In genomic region chr11:72762641-72763304, GRCh38 we compare ENCODE assay signal across 14 cellular contexts. TPM values are rescaled to one million over a fixed set of nuclear protein-coding genes. Genes with fewer than 3 reads are reported as not detected.
DNase-seq lines count a peak whose midpoint lies in the region; ATAC-seq lines count a peak whose summit lies in the region.
"Had no signal": no experiment of that assay in that cellular context is flagged by ENCODE, and none has a peak within 500 bp of the region (broad histone marks: within the 10 kb centered on the region; RNA-seq: fewer than 3 reads in every experiment).

No MANE protein-coding gene starts in this region.

- no peak overlapping the region for H3K27ac Mint-ChIP-seq in activated naive CD4-positive, alpha-beta T cell treated with anti-CD3 and anti-CD28 coated beads, Interleukin-2, amount 50 U/mL, for 72 hours
- no peak overlapping the region for H3K27ac Mint-ChIP-seq in activated naive CD4-positive, alpha-beta T cell treated with anti-CD3 and anti-CD28 coated beads, Interleukin-2, amount 10 ng/mL, durations not matched to agents 7 days and 5 days
- peak overlapping the region; percentile 25 for H3K27ac Mint-ChIP-seq in activated T-helper 1 cell treated with anti-CD3 and anti-CD28 coated beads, Interleukin-12 subunit alpha, Interleukin-12 subunit beta, Interleukin-2, Interleukin-4 antibody, amounts not matched to agents 30 ng/mL and 10 ng/mL and 1 ng/mL, durations not matched to agents 14 hours and 24 hours and 36 hours
- H3K27ac Mint-ChIP-seq in stimulated activated naive CD8-positive, alpha-beta T cell treated with anti-CD3 and anti-CD28 coated beads, Interleukin-15, amount 100 ng/mL, for 72 hours, result no peak overlapping the region

- H3K36me3 Mint-ChIP-seq in activated naive CD4-positive, alpha-beta T cell treated with anti-CD3 and anti-CD28 coated beads, Interleukin-2, amount 50 U/mL, for 72 hours, result no peaks in the 10 kb centered on the region
- H3K36me3 Mint-ChIP-seq in activated naive CD4-positive, alpha-beta T cell treated with anti-CD3 and anti-CD28 coated beads, Interleukin-2, amount 10 ng/mL, durations not matched to agents 7 days and 5 days, result no peaks in the 10 kb centered on the region
- H3K36me3 Mint-ChIP-seq in activated T-helper 1 cell treated with anti-CD3 and anti-CD28 coated beads, Interleukin-12 subunit alpha, Interleukin-12 subunit beta, Interleukin-2, Interleukin-4 antibody, amounts not matched to agents 30 ng/mL and 10 ng/mL and 1 ng/mL, durations not matched to agents 14 hours and 24 hours and 36 hours (ENCODE audit: low read depth), result peaks cover 10% of the 10 kb centered on the region

- peak; percentile 58 to 96 for ATAC-seq in activated naive CD4-positive, alpha-beta T cell treated with anti-CD3 and anti-CD28 coated beads, Interleukin-2, amount 50 U/mL, for 72 hours
- ATAC-seq in GM21825 (IDR thresholded peaks at IDR 0.05; ENCODE audit: unreplicated experiment), result peak; percentile 69
- peak; percentile 98 for ATAC-seq in stimulated activated naive CD8-positive, alpha-beta T cell treated with anti-CD3 and anti-CD28 coated beads, Interleukin-15, amount 100 ng/mL, for 72 hours
- no peak for ATAC-seq in HG03439 (IDR thresholded peaks at IDR 0.05; ENCODE audit: unreplicated experiment)
- ATAC-seq: psoas muscle had no signal

- H3K27me3 Mint-ChIP-seq in activated naive CD4-positive, alpha-beta T cell treated with anti-CD3 and anti-CD28 coated beads, Interleukin-2, amount 10 ng/mL, durations not matched to agents 7 days and 5 days, result peaks cover 13% of the 10 kb centered on the region
- H3K27me3 Mint-ChIP-seq in activated T-helper 1 cell treated with anti-CD3 and anti-CD28 coated beads, Interleukin-12 subunit alpha, Interleukin-12 subunit beta, Interleukin-2, Interleukin-4 antibody, amounts not matched to agents 30 ng/mL and 10 ng/mL and 1 ng/mL, durations not matched to agents 14 hours and 24 hours and 36 hours (ENCODE audit: insufficient read depth), result no peaks in the 10 kb centered on the region
- no peaks in the 10 kb centered on the region for H3K27me3 Mint-ChIP-seq in stimulated activated naive CD8-positive, alpha-beta T cell treated with anti-CD3 and anti-CD28 coated beads, Interleukin-15, amount 100 ng/mL, for 72 hours

- CTCF ChIA-PET in activated naive CD4-positive, alpha-beta T cell treated with anti-CD3 and anti-CD28 coated beads, Interleukin-2, amount 10 ng/mL, durations not matched to agents 7 days and 5 days (lab: Charles Lee), result interaction anchor here (1.2 kb wide), 1 partner anchor 26 kb away, joined by 3 read pairs; no protein-coding TSS in a partner anchor

- H3K4me3 Mint-ChIP-seq in activated naive CD4-positive, alpha-beta T cell treated with anti-CD3 and anti-CD28 coated beads, Interleukin-2, amount 10 ng/mL, durations not matched to agents 7 days and 5 days, result no peak overlapping the region
- peak overlapping the region; percentile 27 for H3K4me3 Mint-ChIP-seq in activated T-helper 1 cell treated with anti-CD3 and anti-CD28 coated beads, Interleukin-12 subunit alpha, Interleukin-12 subunit beta, Interleukin-2, Interleukin-4 antibody, amounts not matched to agents 30 ng/mL and 10 ng/mL and 1 ng/mL, durations not matched to agents 14 hours and 24 hours and 36 hours
- H3K4me3 Mint-ChIP-seq in stimulated activated naive CD8-positive, alpha-beta T cell treated with anti-CD3 and anti-CD28 coated beads, Interleukin-15, amount 100 ng/mL, for 72 hours, result peak overlapping the region in 1 of 2 donors; percentile 41

- H3K4me1 Mint-ChIP-seq in activated naive CD4-positive, alpha-beta T cell treated with anti-CD3 and anti-CD28 coated beads, Interleukin-2, amount 10 ng/mL, durations not matched to agents 7 days and 5 days, result peaks cover 6% of the 10 kb centered on the region
- H3K4me1 Mint-ChIP-seq in activated T-helper 1 cell treated with anti-CD3 and anti-CD28 coated beads, Interleukin-12 subunit alpha, Interleukin-12 subunit beta, Interleukin-2, Interleukin-4 antibody, amounts not matched to agents 30 ng/mL and 10 ng/mL and 1 ng/mL, durations not matched to agents 14 hours and 24 hours and 36 hours (ENCODE audit: low read depth), result peaks cover 32% of the 10 kb centered on the region
- peaks cover 38% of the 10 kb centered on the region for H3K4me1 Mint-ChIP-seq in stimulated activated naive CD8-positive, alpha-beta T cell treated with anti-CD3 and anti-CD28 coated beads, Interleukin-15, amount 100 ng/mL, for 72 hours

- DNase-seq in activated naive CD4-positive, alpha-beta T cell treated with anti-CD3 and anti-CD28 coated beads, Interleukin-2, amount 50 U/mL, for 72 hours (ENCODE audit: low spot score in 2 of 2), result no peak
- DNase-seq in activated naive CD4-positive, alpha-beta T cell treated with anti-CD3 and anti-CD28 coated beads, Interleukin-2, amount 10 ng/mL, durations not matched to agents 7 days and 5 days, result no peak
- DNase-seq in activated T-helper 1 cell treated with anti-CD3 and anti-CD28 coated beads, Interleukin-12 subunit alpha, Interleukin-12 subunit beta, Interleukin-2, Interleukin-4 antibody, amounts not matched to agents 30 ng/mL and 10 ng/mL and 1 ng/mL, durations not matched to agents 14 hours and 24 hours and 36 hours (ENCODE audit: low spot score), result no peak
- peak in 1 of 2 donors; percentile 63 for DNase-seq in stimulated activated naive CD8-positive, alpha-beta T cell treated with anti-CD3 and anti-CD28 coated beads, Interleukin-15, amount 100 ng/mL, for 72 hours
- DNase-seq in SIG-M5 treated with dmso at 0.1 percent for 504 hours (lab: John Stamatoyannopoulos, UW; ENCODE audit: unreplicated experiment) (no peak), C1 segment of cervical spinal cord (lab: John Stamatoyannopoulos, UW) (no peak)
- DNase-seq: DMS79 treated with DMSO at 0.1 percent for 48 hours; effector memory CD4-positive, alpha-beta T cell; foreskin fibroblast; KG1; psoas muscle; Right ventricle myocardium superior had no signal

- no peaks in the 10 kb centered on the region for H3K9me3 Mint-ChIP-seq in activated naive CD4-positive, alpha-beta T cell treated with anti-CD3 and anti-CD28 coated beads, Interleukin-2, amount 50 U/mL, for 72 hours
- no peaks in the 10 kb centered on the region for H3K9me3 Mint-ChIP-seq in activated naive CD4-positive, alpha-beta T cell treated with anti-CD3 and anti-CD28 coated beads, Interleukin-2, amount 10 ng/mL, durations not matched to agents 7 days and 5 days
- no peaks in the 10 kb centered on the region for H3K9me3 Mint-ChIP-seq in activated T-helper 1 cell treated with anti-CD3 and anti-CD28 coated beads, Interleukin-12 subunit alpha, Interleukin-12 subunit beta, Interleukin-2, Interleukin-4 antibody, amounts not matched to agents 30 ng/mL and 10 ng/mL and 1 ng/mL, durations not matched to agents 14 hours and 24 hours and 36 hours
- H3K9me3 Mint-ChIP-seq in stimulated activated naive CD8-positive, alpha-beta T cell treated with anti-CD3 and anti-CD28 coated beads, Interleukin-15, amount 100 ng/mL, for 72 hours, result no peaks in the 10 kb centered on the region

- intact Hi-C loops in activated T-helper 1 cell treated with anti-CD3 and anti-CD28 coated beads, Interleukin-12 subunit alpha, Interleukin-12 subunit beta, Interleukin-2, Interleukin-4 antibody, amounts not matched to agents 30 ng/mL and 10 ng/mL and 1 ng/mL, durations not matched to agents 14 hours and 24 hours and 36 hours (cut with micrococcal nuclease), result loop anchor here (1.0 kb wide), 1 partner anchor 10 kb away; the partner anchor contains the start of gene ARAP1

RNA-seq across cellular contexts. Expression of gene ARAP1, which starts 10.6 kb away (rescaled TPM):
- total RNA-seq in activated naive CD4-positive, alpha-beta T cell treated with anti-CD3 and anti-CD28 coated beads, Interleukin-2, amount 50 U/mL, for 72 hours, result 100 to 1,000 TPM; 102 to 121 TPM
- 78.8 and 88.6 TPM in 2 replicates for total RNA-seq in activated T-helper 1 cell treated with anti-CD3 and anti-CD28 coated beads, Interleukin-12 subunit alpha, Interleukin-12 subunit beta, Interleukin-2, Interleukin-4 antibody, amounts not matched to agents 30 ng/mL and 10 ng/mL and 1 ng/mL, durations not matched to agents 14 hours and 24 hours and 36 hours

RNA-seq across cellular contexts. Expression of gene STARD10, which starts 31.1 kb away (rescaled TPM):
- total RNA-seq in activated naive CD4-positive, alpha-beta T cell treated with anti-CD3 and anti-CD28 coated beads, Interleukin-2, amount 50 U/mL, for 72 hours, result 10 to 100 TPM in 1 of 2 donors, 1 to 10 TPM in 1; 8.0 to 11.9 TPM
- 19.8 and 23.9 TPM in 2 replicates for total RNA-seq in activated T-helper 1 cell treated with anti-CD3 and anti-CD28 coated beads, Interleukin-12 subunit alpha, Interleukin-12 subunit beta, Interleukin-2, Interleukin-4 antibody, amounts not matched to agents 30 ng/mL and 10 ng/mL and 1 ng/mL, durations not matched to agents 14 hours and 24 hours and 36 hours

RNA-seq across cellular contexts. Expression of gene ATG16L2, which starts 51.4 kb away (rescaled TPM):
- total RNA-seq in activated naive CD4-positive, alpha-beta T cell treated with anti-CD3 and anti-CD28 coated beads, Interleukin-2, amount 50 U/mL, for 72 hours, result 100 to 1,000 TPM in 1 of 2 donors, 10 to 100 TPM in 1; 64.2 to 189 TPM
- 69.2 and 71.1 TPM in 2 replicates for total RNA-seq in activated T-helper 1 cell treated with anti-CD3 and anti-CD28 coated beads, Interleukin-12 subunit alpha, Interleukin-12 subunit beta, Interleukin-2, Interleukin-4 antibody, amounts not matched to agents 30 ng/mL and 10 ng/mL and 1 ng/mL, durations not matched to agents 14 hours and 24 hours and 36 hours
